7 cellular contexts compared by ENCODE assay signal in the genomic region with DNA sequence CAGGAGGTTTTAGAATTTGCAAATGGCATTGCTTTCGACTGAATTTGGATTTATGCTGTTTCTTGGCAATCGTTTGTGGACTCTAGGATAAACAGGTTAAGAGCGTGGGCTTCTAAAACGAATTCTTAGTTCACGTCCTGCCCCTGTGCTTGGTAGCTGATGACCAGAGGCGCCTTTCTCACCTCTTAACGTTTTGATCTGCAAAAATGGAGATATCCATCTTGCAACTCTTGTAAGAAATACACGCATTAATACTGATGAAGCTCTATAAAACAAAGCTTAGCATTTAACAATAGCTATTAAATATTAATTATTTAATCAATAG. TPM values are rescaled to one million over a fixed set of nuclear protein-coding genes. Genes with fewer than 3 reads are reported as not detected.
DNase-seq lines count a peak whose midpoint lies in the region; ATAC-seq and TF ChIP-seq lines count a peak whose summit lies in the region.

No MANE protein-coding gene starts in this region.

- H3K27me3 ChIP-seq in HAP-1 (ENCODE audit: low read depth) = no peaks in the 10 kb centered on the region
- H3K27me3 ChIP-seq in gastroesophageal sphincter = no peaks in the 10 kb centered on the region

- ATAC-seq in gastroesophageal sphincter (no peak), HG03025 (IDR thresholded peaks at IDR 0.05; ENCODE audit: low FRiP score, unreplicated experiment) (no peak)

- WGBS in gastroesophageal sphincter (ENCODE audit: low coverage in 1 of 2), 2 donors = 22 to 29% methylated on average over 8 of the region's 8 CpGs

- no peak for DNase-seq in HAP-1 (ENCODE audit: low spot score in 2 of 2)
- no peak for DNase-seq in NCI-H2107 treated with DMSO at 0.1 percent for 48 hours (lab: John Stamatoyannopoulos, UW; ENCODE audit: unreplicated experiment)
- no peak for DNase-seq in HCEC 1CT

- H3K27ac ChIP-seq in VCaP (peak overlapping the region; percentile 79; the same call in 1 of the 2 replicates), gastroesophageal sphincter (peak overlapping the region; percentile 92 to 99 (median 94)), skin epidermis (peak overlapping the region in 10 of 21 experiments; percentile 78 to 96 (median 90))

- H3K9me3 ChIP-seq in HAP-1 (no peaks in the 10 kb centered on the region), gastroesophageal sphincter (no peaks in the 10 kb centered on the region)

- in situ Hi-C loops in HAP-1 (cut with MboI; ENCODE audit: low sequenced_read_pairs) = no loop called here

- no peak for TF ChIP-seq POLR2A in gastroesophageal sphincter (IDR thresholded peaks at IDR 0.05)

- H3K4me1 ChIP-seq in HAP-1 (peaks cover 32% of the 10 kb centered on the region), gastroesophageal sphincter (peaks cover 4 to 65% (median 10%) of the 10 kb centered on the region in 3 donors)

- no peak for TF ChIP-seq EP300 in gastroesophageal sphincter (IDR thresholded peaks at IDR 0.05)

- no peak for TF ChIP-seq CTCF in VCaP (conservative IDR thresholded peaks at IDR 0.05)
- TF ChIP-seq CTCF in gastroesophageal sphincter (IDR thresholded peaks at IDR 0.05) = no peak

- peak overlapping the region; percentile 96 for H3K4me3 ChIP-seq in HAP-1
- H3K4me3 ChIP-seq in gastroesophageal sphincter = peak overlapping the region; percentile 81 to 91
- peak overlapping the region; percentile 84 to 100 (median 99) for H3K4me3 ChIP-seq in skin epidermis

- H3K36me3 ChIP-seq in HAP-1 (replicated peaks) = no peaks in the 10 kb centered on the region
- no peaks in the 10 kb centered on the region for H3K36me3 ChIP-seq in gastroesophageal sphincter

RNA-seq across cellular contexts. Expression of gene KATNAL1, which starts 0.6 kb away (rescaled TPM):
- total RNA-seq in gastroesophageal sphincter = 10 to 100 TPM; 29.5 to 55.0 (median 42.9) TPM
